8 cellular contexts compared by ENCODE assay signal in the genomic region with DNA sequence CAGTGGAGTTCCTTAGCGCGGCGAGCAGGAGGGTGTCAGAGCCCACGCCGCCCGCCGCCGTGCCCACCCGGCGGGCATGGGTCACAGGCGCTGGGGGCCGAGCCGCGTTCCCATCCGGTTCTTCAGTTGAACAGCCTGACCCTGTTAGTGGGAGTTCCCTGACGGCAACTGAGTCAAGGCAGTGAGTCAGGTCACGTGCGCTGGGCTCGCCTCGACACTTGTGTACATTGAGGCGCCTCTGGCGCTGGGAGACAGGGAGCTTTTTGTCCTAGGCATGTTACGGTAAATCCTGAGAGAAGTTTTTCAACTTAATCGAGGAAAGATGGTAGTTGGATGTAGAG. TPM values are rescaled to one million over a fixed set of nuclear protein-coding genes. Genes with fewer than 3 reads are reported as not detected.
DNase-seq lines count a peak whose midpoint lies in the region; ATAC-seq and TF ChIP-seq lines count a peak whose summit lies in the region.

No MANE protein-coding gene starts in this region.

- 0% methylated on average over 16 to 24 of the region's 24 CpGs for WGBS in body of pancreas, 2 donors
- WGBS in iPS DF 6.9 (ENCODE audit: insufficient coverage, insufficient read length), result no CpG with 5 or more reads among the region's 24 CpGs

- DNase-seq in T-helper 9 cell (peak; percentile 36), body of pancreas (peak; percentile 43 to 67 (median 50)), iPS DF 6.9 (ENCODE audit: low read depth, low spot score) (no peak), retinal pigment epithelial cell (ENCODE audit: low read depth) (peak; percentile 51)

- H3K4me3 ChIP-seq in body of pancreas (peak overlapping the region; percentile 95 to 98), iPS DF 6.9 (ENCODE audit: low read length) (peak overlapping the region; percentile 62), retinal pigment epithelial cell (ENCODE audit: low read length) (peak overlapping the region; percentile 92)

- H3K9me3 ChIP-seq in body of pancreas, result no peaks in the 10 kb centered on the region
- H3K9me3 ChIP-seq in iPS DF 6.9 (ENCODE audit: control insufficient read depth, insufficient read depth, low read length), result no peaks in the 10 kb centered on the region

- TF ChIP-seq CTCF in body of pancreas (IDR thresholded peaks at IDR 0.05), result no peak
- no peak for TF ChIP-seq CTCF in retinal pigment epithelial cell (conservative IDR thresholded peaks at IDR 0.05; ENCODE audit: low read depth, low read length)

- ATAC-seq in GM18502 (IDR thresholded peaks at IDR 0.05; ENCODE audit: poor library complexity, unreplicated experiment) (peak; percentile 5), HG03196 (IDR thresholded peaks at IDR 0.05; ENCODE audit: unreplicated experiment) (peak; percentile 6), body of pancreas (peak; percentile 10), GM18868 (IDR thresholded peaks at IDR 0.05; ENCODE audit: unreplicated experiment) (no peak), GM21786 (IDR thresholded peaks at IDR 0.05; ENCODE audit: unreplicated experiment) (no peak)

- intact Hi-C loops in body of pancreas (cut with DNase I), result no loop called here

- no peak for TF ChIP-seq POLR2A in body of pancreas (IDR thresholded peaks at IDR 0.05)

- H3K27me3 ChIP-seq in body of pancreas, result no peaks in the 10 kb centered on the region
- H3K27me3 ChIP-seq in iPS DF 6.9 (ENCODE audit: control insufficient read depth, insufficient read depth, low read length), result no peaks in the 10 kb centered on the region

- no peaks in the 10 kb centered on the region for H3K36me3 ChIP-seq in body of pancreas (replicated peaks in 1 of 2; ENCODE audit: insufficient read depth in 1 of 2, low read depth in 2 of 2)
- no peaks in the 10 kb centered on the region for H3K36me3 ChIP-seq in iPS DF 6.9 (ENCODE audit: control insufficient read depth, insufficient read depth, low read length)

- H3K4me1 ChIP-seq in body of pancreas (peaks cover 45% of the 10 kb centered on the region), iPS DF 6.9 (ENCODE audit: control insufficient read depth, insufficient read depth, low read length) (peaks cover 5% of the 10 kb centered on the region; the same call in 1 of the 2 replicates)

- H3K27ac ChIP-seq in body of pancreas (peak overlapping the region; percentile 91 to 95 (median 91)), iPS DF 6.9 (ENCODE audit: low read length) (no peak overlapping the region)

RNA-seq across cellular contexts. Expression of a gene that starts 0.7 kb away (rescaled TPM):
- total RNA-seq in body of pancreas, result 10 to 100 TPM; 45.7 to 64.9 TPM

Comparison
In these comparisons a context has a peak if more than half of its experiments do, and no peak if none do; other contexts are left out.
1. ATAC-seq: peak in GM18502 (single experiment), HG03196 (single experiment) and body of pancreas (single experiment); none in GM18868 (single experiment) and GM21786 (single experiment).
2. Peak in every context shown above with its lines, with median percentiles within 50 percentile points of each other: H3K4me3 ChIP-seq.